23 cellular contexts compared by ENCODE assay signal in genomic region chr4:86652332-86652932, GRCh38.
"Had no signal": no experiment of that assay in that cellular context is flagged by ENCODE, and none has a peak within 500 bp of the region (broad histone marks: within the 10 kb centered on the region; RNA-seq: fewer than 3 reads in every experiment).

No MANE protein-coding gene starts in this region.

- H3K4me1 Mint-ChIP-seq: natural killer cell; nephron; neural progenitor cell; stimulated activated naive B cell treated with anti-CD40 and anti-IgM and Interleukin-4, amounts not matched to agents 10 μg/mL and 1 μg/mL and 100 μg/mL, for 72 hours had no signal

- H3K36me3 ChIP-seq: ovary, right lobe of liver, sigmoid colon, thoracic aorta, thyroid gland, upper lobe of left lung had no signal

- ATAC-seq: natural killer cell; psoas muscle; right cardiac atrium; right lobe of liver; stimulated activated effector memory CD8-positive, alpha-beta T cell treated with anti-CD3 and anti-CD28 coated beads, Interleukin-12 subunit alpha, Interleukin-12 subunit beta, amount 100 ng/mL, for 72 hours; stimulated activated naive B cell treated with anti-CD40 and anti-IgM and Interleukin-4, amounts not matched to agents 10 μg/mL and 1 μg/mL and 100 μg/mL, for 72 hours had no signal

- H3K9me3 ChIP-seq: thyroid gland had no signal

- H3K9ac ChIP-seq: neural progenitor cell, parathyroid adenoma had no signal

- H3K27ac ChIP-seq: neural progenitor cell, ovary, parathyroid adenoma, psoas muscle, right lobe of liver, sigmoid colon, stomach, thoracic aorta, thyroid gland, tibial nerve, upper lobe of left lung, vagina had no signal

- H3K4me3 Mint-ChIP-seq: natural killer cell; nephron; neural progenitor cell; stimulated activated effector memory CD8-positive, alpha-beta T cell treated with anti-CD3 and anti-CD28 coated beads, Interleukin-12 subunit alpha, Interleukin-12 subunit beta, amount 100 ng/mL, for 72 hours; stimulated activated naive B cell treated with anti-CD40 and anti-IgM and Interleukin-4, amounts not matched to agents 10 μg/mL and 1 μg/mL and 100 μg/mL, for 72 hours; stimulated activated naive CD8-positive, alpha-beta T cell treated with anti-CD3 and anti-CD28 coated beads, Interleukin-15, Interleukin-2, amounts not matched to agents 100 ng/mL and 50 ng/mL, for 24 hours had no signal

- H3K4me3 ChIP-seq: neural progenitor cell, ovary, psoas muscle, right lobe of liver, sigmoid colon, stomach, thoracic aorta, thyroid gland, tibial nerve, upper lobe of left lung, vagina had no signal

- H3K27ac Mint-ChIP-seq: natural killer cell; nephron; neural progenitor cell; progenitor cell of endocrine pancreas; stimulated activated effector memory CD8-positive, alpha-beta T cell treated with anti-CD3 and anti-CD28 coated beads, Interleukin-12 subunit alpha, Interleukin-12 subunit beta, amount 100 ng/mL, for 72 hours; stimulated activated naive B cell treated with anti-CD40 and anti-IgM and Interleukin-4, amounts not matched to agents 10 μg/mL and 1 μg/mL and 100 μg/mL, for 72 hours; stimulated activated naive CD8-positive, alpha-beta T cell treated with anti-CD3 and anti-CD28 coated beads, Interleukin-15, Interleukin-2, amounts not matched to agents 100 ng/mL and 50 ng/mL, for 24 hours had no signal

- H3K4me1 ChIP-seq: neural progenitor cell, parathyroid adenoma, psoas muscle, right lobe of liver, sigmoid colon, stomach, thyroid gland, tibial nerve, upper lobe of left lung, vagina had no signal

- H3K27me3 Mint-ChIP-seq: progenitor cell of endocrine pancreas; stimulated activated naive CD8-positive, alpha-beta T cell treated with anti-CD3 and anti-CD28 coated beads, Interleukin-15, Interleukin-2, amounts not matched to agents 100 ng/mL and 50 ng/mL, for 24 hours had no signal

- DNase-seq: natural killer cell; occipital lobe; ovary; posterior cingulate gyrus; psoas muscle; right cardiac atrium; right lobe of liver; sigmoid colon; stimulated activated CD4-positive, alpha-beta T cell treated with anti-CD3 and anti-CD28 coated beads, Interleukin-4, amount 100 ng/mL, for 24 hours; stimulated activated naive B cell treated with anti-CD40 and anti-IgM and Interleukin-4, amounts not matched to agents 10 μg/mL and 1 μg/mL and 100 μg/mL, for 72 hours; stimulated activated naive CD4-positive, alpha-beta T cell treated with Interleukin-2 at 50 U/mL for 16 hours; stomach; thyroid gland; upper lobe of left lung had no signal

- H3K27me3 ChIP-seq: neural progenitor cell, ovary, right lobe of liver, sigmoid colon, stomach, thyroid gland, tibial nerve, upper lobe of left lung, vagina had no signal

- H3K36me3 Mint-ChIP-seq: stimulated activated effector memory CD8-positive, alpha-beta T cell treated with anti-CD3 and anti-CD28 coated beads, Interleukin-12 subunit alpha, Interleukin-12 subunit beta, amount 100 ng/mL, for 72 hours had no signal
